Comparison of ENCODE assay signal across 1 cellular context in the genomic region with DNA sequence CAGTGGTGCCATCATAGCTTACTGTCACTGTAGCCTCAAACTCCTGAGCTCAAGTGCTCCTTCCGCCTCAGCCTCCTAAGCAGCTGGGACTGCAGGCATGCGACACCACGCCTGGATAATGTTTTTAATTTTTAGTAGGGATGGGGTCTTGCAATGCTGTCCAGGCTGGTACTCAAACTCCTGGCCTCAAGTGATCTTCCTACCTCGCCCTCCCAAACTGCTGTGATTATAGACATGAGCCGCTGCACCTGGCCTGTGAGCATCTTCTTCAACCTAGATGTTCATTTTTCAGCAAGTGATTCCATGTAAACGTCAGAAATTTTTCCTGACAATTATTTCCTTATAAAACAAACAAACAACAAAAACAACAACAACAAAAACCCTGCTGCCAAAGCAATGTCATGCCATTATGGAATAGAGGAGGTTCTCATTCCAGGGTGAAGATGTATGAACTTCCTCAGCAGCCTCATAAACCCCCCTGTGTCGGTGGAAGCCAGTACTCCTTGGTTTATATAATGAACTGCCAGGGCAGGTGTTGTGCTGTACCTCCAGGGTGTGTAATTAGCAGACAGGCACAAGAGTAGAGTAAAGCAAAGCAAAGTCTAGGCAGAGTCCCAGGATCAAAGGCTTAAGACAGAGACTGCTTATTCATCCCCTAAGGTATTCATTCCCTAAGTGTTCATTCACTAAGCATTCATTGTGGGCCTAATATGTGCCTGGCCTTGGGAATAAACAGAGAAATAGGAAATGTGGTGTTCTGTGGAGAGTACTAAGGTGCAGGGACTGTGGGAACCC.
TF ChIP-seq lines count a peak whose summit lies in the region.

No MANE protein-coding gene starts in this region.

TF ChIP-seq in IMR-90, 13 proteins besides CTCF, POLR2A, EP300 and RAD21:
- TF ChIP-seq NFE2L2 (IDR thresholded peaks at IDR 0.05; ENCODE audit: low read depth, low read length) (no peak), BHLHE40 (IDR thresholded peaks at IDR 0.05; ENCODE audit: low read depth, low read length) (no peak), CEBPB (IDR thresholded peaks at IDR 0.05; ENCODE audit: low read depth, low read length) (no peak), MAZ (IDR thresholded peaks at IDR 0.05; ENCODE audit: borderline replicate concordance, low read depth, low read length) (no peak), RFX5 (IDR thresholded peaks at IDR 0.05; ENCODE audit: low read depth, low read length) (no peak), CHD1 (IDR thresholded peaks at IDR 0.05; ENCODE audit: low read depth, low read length) (no peak), MXI1 (IDR thresholded peaks at IDR 0.05; ENCODE audit: borderline replicate concordance, low read depth, low read length) (no peak), MAFK (IDR thresholded peaks at IDR 0.05; ENCODE audit: low read depth, low read length) (no peak), RCOR1 (IDR thresholded peaks at IDR 0.05; ENCODE audit: insufficient replicate concordance, low read length) (no peak), SMC3 (IDR thresholded peaks at IDR 0.05; ENCODE audit: low read depth, low read length) (no peak), FOS (IDR thresholded peaks at IDR 0.05; ENCODE audit: low read depth, low read length) (no peak)
- TF ChIP-seq, protein P1, sequence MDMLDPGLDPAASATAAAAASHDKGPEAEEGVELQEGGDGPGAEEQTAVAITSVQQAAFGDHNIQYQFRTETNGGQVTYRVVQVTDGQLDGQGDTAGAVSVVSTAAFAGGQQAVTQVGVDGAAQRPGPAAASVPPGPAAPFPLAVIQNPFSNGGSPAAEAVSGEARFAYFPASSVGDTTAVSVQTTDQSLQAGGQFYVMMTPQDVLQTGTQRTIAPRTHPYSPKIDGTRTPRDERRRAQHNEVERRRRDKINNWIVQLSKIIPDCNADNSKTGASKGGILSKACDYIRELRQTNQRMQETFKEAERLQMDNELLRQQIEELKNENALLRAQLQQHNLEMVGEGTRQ (IDR thresholded peaks at IDR 0.05; ENCODE audit: low read depth, low read length) = no peak
- TF ChIP-seq, protein P2, sequence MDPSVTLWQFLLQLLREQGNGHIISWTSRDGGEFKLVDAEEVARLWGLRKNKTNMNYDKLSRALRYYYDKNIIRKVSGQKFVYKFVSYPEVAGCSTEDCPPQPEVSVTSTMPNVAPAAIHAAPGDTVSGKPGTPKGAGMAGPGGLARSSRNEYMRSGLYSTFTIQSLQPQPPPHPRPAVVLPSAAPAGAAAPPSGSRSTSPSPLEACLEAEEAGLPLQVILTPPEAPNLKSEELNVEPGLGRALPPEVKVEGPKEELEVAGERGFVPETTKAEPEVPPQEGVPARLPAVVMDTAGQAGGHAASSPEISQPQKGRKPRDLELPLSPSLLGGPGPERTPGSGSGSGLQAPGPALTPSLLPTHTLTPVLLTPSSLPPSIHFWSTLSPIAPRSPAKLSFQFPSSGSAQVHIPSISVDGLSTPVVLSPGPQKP (IDR thresholded peaks at IDR 0.05; ENCODE audit: borderline replicate concordance, low read depth, low read length) = no peak
